ENCODE assay signal across 1 cellular context in the genomic region with DNA sequence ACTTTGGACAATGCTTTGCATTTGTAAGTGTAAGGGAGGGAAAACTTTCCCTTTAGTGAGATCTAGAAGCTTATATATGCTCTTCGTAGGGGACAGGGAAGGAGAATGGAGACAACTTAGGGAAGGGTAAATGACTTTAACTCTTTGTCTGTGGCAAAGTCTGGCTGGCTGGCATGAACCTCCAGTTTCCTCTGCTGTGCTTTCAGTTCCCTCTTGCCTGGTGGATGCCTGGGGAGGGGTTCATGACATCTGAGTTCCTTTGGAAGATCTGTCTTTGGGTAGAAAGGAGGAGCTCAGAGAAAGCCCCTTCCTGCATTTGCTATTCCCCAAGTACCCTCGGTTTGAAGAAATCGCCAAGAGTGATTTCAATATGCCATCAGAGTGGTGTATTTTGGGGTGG.
TF ChIP-seq lines count a peak whose summit lies in the region.

No MANE protein-coding gene starts in this region.

TF ChIP-seq in SK-N-SH treated with all-trans-retinoic acid at 6 μM for 48 hours, 23 proteins besides CTCF, POLR2A, EP300 and RAD21 (continued from another document):
- TF ChIP-seq, protein P1, sequence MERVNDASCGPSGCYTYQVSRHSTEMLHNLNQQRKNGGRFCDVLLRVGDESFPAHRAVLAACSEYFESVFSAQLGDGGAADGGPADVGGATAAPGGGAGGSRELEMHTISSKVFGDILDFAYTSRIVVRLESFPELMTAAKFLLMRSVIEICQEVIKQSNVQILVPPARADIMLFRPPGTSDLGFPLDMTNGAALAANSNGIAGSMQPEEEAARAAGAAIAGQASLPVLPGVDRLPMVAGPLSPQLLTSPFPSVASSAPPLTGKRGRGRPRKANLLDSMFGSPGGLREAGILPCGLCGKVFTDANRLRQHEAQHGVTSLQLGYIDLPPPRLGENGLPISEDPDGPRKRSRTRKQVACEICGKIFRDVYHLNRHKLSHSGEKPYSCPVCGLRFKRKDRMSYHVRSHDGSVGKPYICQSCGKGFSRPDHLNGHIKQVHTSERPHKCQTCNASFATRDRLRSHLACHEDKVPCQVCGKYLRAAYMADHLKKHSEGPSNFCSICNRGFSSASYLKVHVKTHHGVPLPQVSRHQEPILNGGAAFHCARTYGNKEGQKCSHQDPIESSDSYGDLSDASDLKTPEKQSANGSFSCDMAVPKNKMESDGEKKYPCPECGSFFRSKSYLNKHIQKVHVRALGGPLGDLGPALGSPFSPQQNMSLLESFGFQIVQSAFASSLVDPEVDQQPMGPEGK (CRISPR knock-in tag; IDR thresholded peaks at IDR 0.05; ENCODE audit: borderline replicate concordance): no peak
- TF ChIP-seq TSHZ2 (CRISPR knock-in tag; IDR thresholded peaks at IDR 0.05) (no peak), ZNF70 (CRISPR knock-in tag; IDR thresholded peaks at IDR 0.05) (no peak), ZFP30 (CRISPR knock-in tag; IDR thresholded peaks at IDR 0.05) (no peak), CSDC2 (CRISPR knock-in tag; IDR thresholded peaks at IDR 0.05) (no peak), BACH2 (CRISPR knock-in tag; IDR thresholded peaks at IDR 0.05; ENCODE audit: borderline replicate concordance) (no peak), ESRRG (CRISPR knock-in tag; IDR thresholded peaks at IDR 0.05) (no peak), TOX (CRISPR knock-in tag; IDR thresholded peaks at IDR 0.05; ENCODE audit: borderline replicate concordance) (no peak), RARB (CRISPR knock-in tag; IDR thresholded peaks at IDR 0.05) (no peak), PPARA (CRISPR knock-in tag; IDR thresholded peaks at IDR 0.05; ENCODE audit: borderline replicate concordance) (no peak)
- TF ChIP-seq, protein P2, sequence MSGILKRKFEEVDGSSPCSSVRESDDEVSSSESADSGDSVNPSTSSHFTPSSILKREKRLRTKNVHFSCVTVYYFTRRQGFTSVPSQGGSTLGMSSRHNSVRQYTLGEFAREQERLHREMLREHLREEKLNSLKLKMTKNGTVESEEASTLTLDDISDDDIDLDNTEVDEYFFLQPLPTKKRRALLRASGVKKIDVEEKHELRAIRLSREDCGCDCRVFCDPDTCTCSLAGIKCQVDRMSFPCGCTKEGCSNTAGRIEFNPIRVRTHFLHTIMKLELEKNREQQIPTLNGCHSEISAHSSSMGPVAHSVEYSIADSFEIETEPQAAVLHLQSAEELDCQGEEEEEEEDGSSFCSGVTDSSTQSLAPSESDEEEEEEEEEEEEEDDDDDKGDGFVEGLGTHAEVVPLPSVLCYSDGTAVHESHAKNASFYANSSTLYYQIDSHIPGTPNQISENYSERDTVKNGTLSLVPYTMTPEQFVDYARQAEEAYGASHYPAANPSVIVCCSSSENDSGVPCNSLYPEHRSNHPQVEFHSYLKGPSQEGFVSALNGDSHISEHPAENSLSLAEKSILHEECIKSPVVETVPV (CRISPR knock-in tag; IDR thresholded peaks at IDR 0.05): no peak
